1 cellular context compared by ENCODE assay signal in genomic region chr20:41136695-41137411, GRCh38.
A peak's percentile ranks its signal among the peaks of the same experiment; 100 is the strongest.
TF ChIP-seq lines count a peak whose summit lies in the region.

No MANE protein-coding gene starts in this region.

TF ChIP-seq in WTC11, 78 proteins besides CTCF, POLR2A, EP300 and RAD21 (continued from another document):
- TF ChIP-seq, protein P1, sequence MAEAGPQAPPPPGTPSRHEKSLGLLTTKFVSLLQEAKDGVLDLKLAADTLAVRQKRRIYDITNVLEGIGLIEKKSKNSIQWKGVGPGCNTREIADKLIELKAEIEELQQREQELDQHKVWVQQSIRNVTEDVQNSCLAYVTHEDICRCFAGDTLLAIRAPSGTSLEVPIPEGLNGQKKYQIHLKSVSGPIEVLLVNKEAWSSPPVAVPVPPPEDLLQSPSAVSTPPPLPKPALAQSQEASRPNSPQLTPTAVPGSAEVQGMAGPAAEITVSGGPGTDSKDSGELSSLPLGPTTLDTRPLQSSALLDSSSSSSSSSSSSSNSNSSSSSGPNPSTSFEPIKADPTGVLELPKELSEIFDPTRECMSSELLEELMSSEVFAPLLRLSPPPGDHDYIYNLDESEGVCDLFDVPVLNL (CRISPR knock-in tag; IDR thresholded peaks at IDR 0.05; ENCODE audit: borderline replicate concordance, low read depth), result peak; percentile 18; the same call in 1 of the 2 replicates
- TF ChIP-seq, protein P2, sequence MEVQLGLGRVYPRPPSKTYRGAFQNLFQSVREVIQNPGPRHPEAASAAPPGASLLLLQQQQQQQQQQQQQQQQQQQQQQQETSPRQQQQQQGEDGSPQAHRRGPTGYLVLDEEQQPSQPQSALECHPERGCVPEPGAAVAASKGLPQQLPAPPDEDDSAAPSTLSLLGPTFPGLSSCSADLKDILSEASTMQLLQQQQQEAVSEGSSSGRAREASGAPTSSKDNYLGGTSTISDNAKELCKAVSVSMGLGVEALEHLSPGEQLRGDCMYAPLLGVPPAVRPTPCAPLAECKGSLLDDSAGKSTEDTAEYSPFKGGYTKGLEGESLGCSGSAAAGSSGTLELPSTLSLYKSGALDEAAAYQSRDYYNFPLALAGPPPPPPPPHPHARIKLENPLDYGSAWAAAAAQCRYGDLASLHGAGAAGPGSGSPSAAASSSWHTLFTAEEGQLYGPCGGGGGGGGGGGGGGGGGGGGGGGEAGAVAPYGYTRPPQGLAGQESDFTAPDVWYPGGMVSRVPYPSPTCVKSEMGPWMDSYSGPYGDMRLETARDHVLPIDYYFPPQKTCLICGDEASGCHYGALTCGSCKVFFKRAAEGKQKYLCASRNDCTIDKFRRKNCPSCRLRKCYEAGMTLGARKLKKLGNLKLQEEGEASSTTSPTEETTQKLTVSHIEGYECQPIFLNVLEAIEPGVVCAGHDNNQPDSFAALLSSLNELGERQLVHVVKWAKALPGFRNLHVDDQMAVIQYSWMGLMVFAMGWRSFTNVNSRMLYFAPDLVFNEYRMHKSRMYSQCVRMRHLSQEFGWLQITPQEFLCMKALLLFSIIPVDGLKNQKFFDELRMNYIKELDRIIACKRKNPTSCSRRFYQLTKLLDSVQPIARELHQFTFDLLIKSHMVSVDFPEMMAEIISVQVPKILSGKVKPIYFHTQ (CRISPR knock-in tag; IDR thresholded peaks at IDR 0.05), result no peak
- TF ChIP-seq MAX (CRISPR knock-in tag; IDR thresholded peaks at IDR 0.05) (peak; percentile 74; the same call in 1 of the 2 replicates), TEAD4 (CRISPR knock-in tag; IDR thresholded peaks at IDR 0.05) (no peak), ZBTB21 (CRISPR knock-in tag; IDR thresholded peaks at IDR 0.05; ENCODE audit: borderline replicate concordance) (peak; percentile 58; the same call in 1 of the 2 replicates), NR1H2 (CRISPR knock-in tag; IDR thresholded peaks at IDR 0.05) (no peak), OVOL2 (CRISPR knock-in tag; IDR thresholded peaks at IDR 0.05; ENCODE audit: borderline replicate concordance) (no peak; the same call in 1 of the 2 replicates), ESRRA (CRISPR knock-in tag; IDR thresholded peaks at IDR 0.05; ENCODE audit: borderline replicate concordance) (peak; percentile 58; the same call in 1 of the 2 replicates)
